ENCODE assay signal across 8 cellular contexts in genomic region chr16:55508941-55509920, GRCh38. TPM values are rescaled to one million over a fixed set of nuclear protein-coding genes. Genes with fewer than 3 reads are reported as not detected.
DNase-seq lines count a peak whose midpoint lies in the region; ATAC-seq and TF ChIP-seq lines count a peak whose summit lies in the region.

LPCAT2 (plus strand) TSS chr16:55509072; CDS start chr16:55509182, 110 bp downstream.

- H3K4me1 ChIP-seq in CD4-positive, CD25-positive, alpha-beta regulatory T cell (ENCODE audit: control insufficient read depth, insufficient read depth, low read length, poor library complexity, severe bottlenecking): no peaks in the 10 kb centered on the region
- H3K4me1 ChIP-seq in Panc1 (ENCODE audit: control insufficient read depth, insufficient read depth, low read length): peaks cover 10% of the 10 kb centered on the region

- H3K27ac Mint-ChIP-seq in CD4-positive, CD25-positive, alpha-beta regulatory T cell: no peak within 1 kb of the TSS
- peak within 1 kb of the TSS; percentile 5 for H3K27ac Mint-ChIP-seq in MCF 10A (ENCODE audit: low read depth, unreplicated experiment)

- POLR2A ChIA-PET in Panc1 (lab: Charles Lee) (no interaction called here), MCF 10A (lab: Yijun Ruan, JAX) (interaction anchor here (0.9 to 1.4 kb wide), 4 partner anchors 9 to 59 kb away, joined by 3 to 8 read pairs (median 3); no protein-coding TSS in a partner anchor)

- H3K4me3 ChIP-seq in CD4-positive, CD25-positive, alpha-beta regulatory T cell (ENCODE audit: low read depth, low read length): no peak within 1 kb of the TSS
- H3K4me3 ChIP-seq in Panc1 (ENCODE audit: low read depth in 2 of 2, low read length in 2 of 2): peak within 1 kb of the TSS; percentile 81 to 82

- no peak within 1 kb of the TSS for H3K27ac ChIP-seq in CD4-positive, CD25-positive, alpha-beta regulatory T cell (ENCODE audit: insufficient read depth, low read length, poor library complexity, severe bottlenecking)
- H3K27ac ChIP-seq in Panc1 (ENCODE audit: low read length): peak within 1 kb of the TSS; percentile 77

- H3K9me3 Mint-ChIP-seq in CD4-positive, CD25-positive, alpha-beta regulatory T cell: peaks cover 0 to 15% (median 6%) of the 10 kb centered on the region in 7 donors
- peaks cover 7% of the 10 kb centered on the region for H3K9me3 Mint-ChIP-seq in MCF 10A (ENCODE audit: unreplicated experiment)

- in situ Hi-C loops in Panc1 (cut with HindIII; ENCODE audit: low pct_unique_long_range_greater_than_20kb, low sequenced_read_pairs): no loop called here

- H3K36me3 Mint-ChIP-seq in CD4-positive, CD25-positive, alpha-beta regulatory T cell: no peaks in the 10 kb centered on the region
- H3K36me3 Mint-ChIP-seq in MCF 10A (ENCODE audit: insufficient read depth, unreplicated experiment): no peaks in the 10 kb centered on the region

- intact Hi-C loops in Panc1 (cut with micrococcal nuclease; ENCODE audit: unreplicated experiment): no loop called here
- intact Hi-C loops in MCF 10A (cut with micrococcal nuclease): no loop called here

- H3K4me1 Mint-ChIP-seq in CD4-positive, CD25-positive, alpha-beta regulatory T cell: peaks cover 0 to 7% (median 1%) of the 10 kb centered on the region in 4 donors
- H3K4me1 Mint-ChIP-seq in MCF 10A (ENCODE audit: insufficient read depth, unreplicated experiment): peaks cover 14% of the 10 kb centered on the region

- BruUV-seq in Panc1 (replicated peaks; lab: Mats Ljungman, UMichigan) (no TSS peak), MCF 10A (replicated peaks; lab: Mats Ljungman, UMichigan) (no TSS peak)

- DNase-seq in CD4-positive, CD25-positive, alpha-beta regulatory T cell: peak in 1 of 3 donors; percentile 28
- no peak for DNase-seq in Panc1 (ENCODE audit: low read depth, low spot score)
- DNase-seq in MCF 10A (ENCODE audit: unreplicated experiment): peak; percentile 82
- DNase-seq in iPS DF 4.7 (ENCODE audit: extremely low read depth, low spot score): peak; percentile 38
- peak; percentile 69 for DNase-seq in pulmonary artery endothelial cell (ENCODE audit: low read depth, low spot score)

- ATAC-seq in CD4-positive, CD25-positive, alpha-beta regulatory T cell (ENCODE audit: low read depth in 2 of 2): peak; percentile 31 to 50
- ATAC-seq in HG02938 (IDR thresholded peaks at IDR 0.05; ENCODE audit: unreplicated experiment): peak; percentile 76
- peak; percentile 96 for ATAC-seq in Panc1
- ATAC-seq in GM21381 (IDR thresholded peaks at IDR 0.05; ENCODE audit: unreplicated experiment): no peak
- no peak for ATAC-seq in GM21526 (IDR thresholded peaks at IDR 0.05; ENCODE audit: low FRiP score, unreplicated experiment)

- H3K9me3 ChIP-seq in CD4-positive, CD25-positive, alpha-beta regulatory T cell (ENCODE audit: control insufficient read depth in 2 of 2, low read length in 2 of 2): no peaks in the 10 kb centered on the region
- peaks cover 6% of the 10 kb centered on the region; the same call in 1 of the 2 replicates for H3K9me3 ChIP-seq in Panc1 (ENCODE audit: control insufficient read depth, insufficient read depth, low read depth, low read length)

- no peaks in the 10 kb centered on the region for H3K36me3 ChIP-seq in CD4-positive, CD25-positive, alpha-beta regulatory T cell (ENCODE audit: control insufficient read depth, insufficient read depth, low read length)
- no peaks in the 10 kb centered on the region; the same call in 1 of the 2 replicates for H3K36me3 ChIP-seq in Panc1 (ENCODE audit: control insufficient read depth, insufficient read depth, low read length)

- peaks cover 24% of the 10 kb centered on the region for H3K27me3 Mint-ChIP-seq in CD4-positive, CD25-positive, alpha-beta regulatory T cell
- no peaks in the 10 kb centered on the region for H3K27me3 Mint-ChIP-seq in MCF 10A (ENCODE audit: insufficient read depth, unreplicated experiment)

- CTCF ChIA-PET in Panc1 (lab: Charles Lee): no interaction called here
- CTCF ChIA-PET in MCF 10A (lab: Yijun Ruan, JAX): interaction anchor here (1.0 to 1.7 kb wide), 3 partner anchors 13 to 44 kb away, joined by 4 to 8 read pairs (median 6); no protein-coding TSS in a partner anchor

- peaks cover 18% of the 10 kb centered on the region for H3K27me3 ChIP-seq in CD4-positive, CD25-positive, alpha-beta regulatory T cell (ENCODE audit: control insufficient read depth, insufficient read depth, low read length)
- H3K27me3 ChIP-seq in Panc1 (ENCODE audit: control insufficient read depth, insufficient read depth, low read length): no peaks in the 10 kb centered on the region

- H3K4me3 Mint-ChIP-seq in CD4-positive, CD25-positive, alpha-beta regulatory T cell: no peak within 1 kb of the TSS
- H3K4me3 Mint-ChIP-seq in MCF 10A (ENCODE audit: unreplicated experiment): peak within 1 kb of the TSS; percentile 81

- TF ChIP-seq CTCF in Panc1 (IDR thresholded peaks at IDR 0.05): no peak
- no peak for TF ChIP-seq CTCF in MCF 10A (IDR thresholded peaks at IDR 0.05; ENCODE audit: unreplicated experiment)

RNA-seq across cellular contexts. Expression of gene LPCAT2, which starts in this region (rescaled TPM):
- 0.15 TPM for total RNA-seq in CD4-positive, CD25-positive, alpha-beta regulatory T cell
- polyA plus RNA-seq in CD4-positive, CD25-positive, alpha-beta regulatory T cell: under 1 TPM in 3 of 4 donors, not detected in 1; 0.13 to 0.57 (median 0.14) TPM
- total RNA-seq in Panc1 (2021; ENCODE audit: unreplicated experiment): 62.1 TPM
- polyA plus RNA-seq in Panc1 (2012; ENCODE audit: insufficient read length): 44.4 TPM
- 10.7 and 11.7 TPM in 2 replicates for total RNA-seq in MCF 10A (2022)
- total RNA-seq in pulmonary artery endothelial cell: 22.9 and 46.5 TPM in 2 replicates

Comparison
In these comparisons a context has a peak if more than half of its experiments do, and no peak if none do; other contexts are left out.
1. RNA of gene LPCAT2 (total RNA-seq): 62.1 TPM in Panc1 (single experiment), 22.9 to 46.5 TPM in pulmonary artery endothelial cell and 10.7 to 11.7 TPM in MCF 10A; 0.15 TPM in CD4-positive, CD25-positive, alpha-beta regulatory T cell (single experiment); every median in the first group is over 10 times any median in the second.
2. Peak in ATAC-seq in CD4-positive, CD25-positive, alpha-beta regulatory T cell; RNA of the gene not detected or under 1 TPM.
3. ATAC-seq: peak in HG02938 (single experiment) and Panc1 (single experiment); none in GM21381 (single experiment) and GM21526 (single experiment).